In genomic region chr9:89686134-89686533, GRCh38 we compare ENCODE assay signal across 1 cellular context.
TF ChIP-seq lines count a peak whose summit lies in the region.

No MANE protein-coding gene starts in this region.

TF ChIP-seq in SK-N-SH treated with all-trans-retinoic acid at 6 μM for 48 hours, 23 proteins besides CTCF, POLR2A, EP300 and RAD21 (continued from another document):
- TF ChIP-seq CREB5 (CRISPR knock-in tag; IDR thresholded peaks at IDR 0.05; ENCODE audit: low read depth): no peak
